In the genomic region with DNA sequence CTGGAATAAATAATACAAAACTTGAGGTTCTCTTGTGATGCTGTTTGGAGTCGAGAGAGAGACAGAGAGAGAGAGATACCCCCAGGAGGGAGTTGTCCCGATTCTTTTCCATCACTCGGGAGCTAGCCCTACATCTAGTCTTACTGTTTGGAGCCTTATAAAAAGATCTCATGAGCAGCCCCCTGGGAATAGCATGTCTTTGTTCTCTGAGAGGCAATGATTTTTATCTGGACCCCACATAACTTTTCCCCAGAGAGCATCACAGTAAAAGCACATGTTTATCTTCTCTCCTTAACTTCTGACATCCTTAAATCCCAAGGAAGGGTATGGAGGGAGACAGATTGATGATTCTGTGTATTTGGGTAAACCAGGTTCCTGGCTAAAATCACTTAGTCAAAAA, we compare ENCODE assay signal across 2 cellular contexts.
TF ChIP-seq lines count a peak whose summit lies in the region.

No MANE protein-coding gene starts in this region.

TF ChIP-seq in liver, 16 proteins besides CTCF, POLR2A, EP300 and RAD21:
- TF ChIP-seq HNF4G (IDR thresholded peaks at IDR 0.05) (no peak), SP1 (IDR thresholded peaks at IDR 0.05) (no peak), HNF4A (conservative IDR thresholded peaks at IDR 0.05) (no peak), FOXA1 (IDR thresholded peaks at IDR 0.05) (no peak), EGR1 (IDR thresholded peaks at IDR 0.05; ENCODE audit: low read depth in 2 of 2) (no peak), TAF1 (conservative IDR thresholded peaks at IDR 0.05) (no peak), JUND (IDR thresholded peaks at IDR 0.05) (no peak), RXRA (IDR thresholded peaks at IDR 0.05) (no peak), GABPA (IDR thresholded peaks at IDR 0.05 in 1 of 2, conservative IDR thresholded peaks at IDR 0.05 in 1 of 2) (no peak)
- TF ChIP-seq, protein P1, sequence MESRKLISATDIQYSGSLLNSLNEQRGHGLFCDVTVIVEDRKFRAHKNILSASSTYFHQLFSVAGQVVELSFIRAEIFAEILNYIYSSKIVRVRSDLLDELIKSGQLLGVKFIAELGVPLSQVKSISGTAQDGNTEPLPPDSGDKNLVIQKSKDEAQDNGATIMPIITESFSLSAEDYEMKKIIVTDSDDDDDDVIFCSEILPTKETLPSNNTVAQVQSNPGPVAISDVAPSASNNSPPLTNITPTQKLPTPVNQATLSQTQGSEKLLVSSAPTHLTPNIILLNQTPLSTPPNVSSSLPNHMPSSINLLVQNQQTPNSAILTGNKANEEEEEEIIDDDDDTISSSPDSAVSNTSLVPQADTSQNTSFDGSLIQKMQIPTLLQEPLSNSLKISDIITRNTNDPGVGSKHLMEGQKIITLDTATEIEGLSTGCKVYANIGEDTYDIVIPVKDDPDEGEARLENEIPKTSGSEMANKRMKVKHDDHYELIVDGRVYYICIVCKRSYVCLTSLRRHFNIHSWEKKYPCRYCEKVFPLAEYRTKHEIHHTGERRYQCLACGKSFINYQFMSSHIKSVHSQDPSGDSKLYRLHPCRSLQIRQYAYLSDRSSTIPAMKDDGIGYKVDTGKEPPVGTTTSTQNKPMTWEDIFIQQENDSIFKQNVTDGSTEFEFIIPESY (IDR thresholded peaks at IDR 0.05), result no peak
- TF ChIP-seq, protein P2, sequence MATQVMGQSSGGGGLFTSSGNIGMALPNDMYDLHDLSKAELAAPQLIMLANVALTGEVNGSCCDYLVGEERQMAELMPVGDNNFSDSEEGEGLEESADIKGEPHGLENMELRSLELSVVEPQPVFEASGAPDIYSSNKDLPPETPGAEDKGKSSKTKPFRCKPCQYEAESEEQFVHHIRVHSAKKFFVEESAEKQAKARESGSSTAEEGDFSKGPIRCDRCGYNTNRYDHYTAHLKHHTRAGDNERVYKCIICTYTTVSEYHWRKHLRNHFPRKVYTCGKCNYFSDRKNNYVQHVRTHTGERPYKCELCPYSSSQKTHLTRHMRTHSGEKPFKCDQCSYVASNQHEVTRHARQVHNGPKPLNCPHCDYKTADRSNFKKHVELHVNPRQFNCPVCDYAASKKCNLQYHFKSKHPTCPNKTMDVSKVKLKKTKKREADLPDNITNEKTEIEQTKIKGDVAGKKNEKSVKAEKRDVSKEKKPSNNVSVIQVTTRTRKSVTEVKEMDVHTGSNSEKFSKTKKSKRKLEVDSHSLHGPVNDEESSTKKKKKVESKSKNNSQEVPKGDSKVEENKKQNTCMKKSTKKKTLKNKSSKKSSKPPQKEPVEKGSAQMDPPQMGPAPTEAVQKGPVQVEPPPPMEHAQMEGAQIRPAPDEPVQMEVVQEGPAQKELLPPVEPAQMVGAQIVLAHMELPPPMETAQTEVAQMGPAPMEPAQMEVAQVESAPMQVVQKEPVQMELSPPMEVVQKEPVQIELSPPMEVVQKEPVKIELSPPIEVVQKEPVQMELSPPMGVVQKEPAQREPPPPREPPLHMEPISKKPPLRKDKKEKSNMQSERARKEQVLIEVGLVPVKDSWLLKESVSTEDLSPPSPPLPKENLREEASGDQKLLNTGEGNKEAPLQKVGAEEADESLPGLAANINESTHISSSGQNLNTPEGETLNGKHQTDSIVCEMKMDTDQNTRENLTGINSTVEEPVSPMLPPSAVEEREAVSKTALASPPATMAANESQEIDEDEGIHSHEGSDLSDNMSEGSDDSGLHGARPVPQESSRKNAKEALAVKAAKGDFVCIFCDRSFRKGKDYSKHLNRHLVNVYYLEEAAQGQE (IDR thresholded peaks at IDR 0.05), result no peak

TF ChIP-seq in GM12878, 131 proteins besides CTCF, POLR2A, EP300 and RAD21:
- TF ChIP-seq, protein P1 (IDR thresholded peaks at IDR 0.05), result no peak
- no peak for TF ChIP-seq CBX5 (IDR thresholded peaks at IDR 0.05; ENCODE audit: low read depth)
- TF ChIP-seq, protein P3, sequence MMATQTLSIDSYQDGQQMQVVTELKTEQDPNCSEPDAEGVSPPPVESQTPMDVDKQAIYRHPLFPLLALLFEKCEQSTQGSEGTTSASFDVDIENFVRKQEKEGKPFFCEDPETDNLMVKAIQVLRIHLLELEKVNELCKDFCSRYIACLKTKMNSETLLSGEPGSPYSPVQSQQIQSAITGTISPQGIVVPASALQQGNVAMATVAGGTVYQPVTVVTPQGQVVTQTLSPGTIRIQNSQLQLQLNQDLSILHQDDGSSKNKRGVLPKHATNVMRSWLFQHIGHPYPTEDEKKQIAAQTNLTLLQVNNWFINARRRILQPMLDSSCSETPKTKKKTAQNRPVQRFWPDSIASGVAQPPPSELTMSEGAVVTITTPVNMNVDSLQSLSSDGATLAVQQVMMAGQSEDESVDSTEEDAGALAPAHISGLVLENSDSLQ (IDR thresholded peaks at IDR 0.05), result no peak
- no peak for TF ChIP-seq SRF (IDR thresholded peaks at IDR 0.05; ENCODE audit: low read depth in 2 of 2, low read length in 2 of 2)
- TF ChIP-seq TCF12 (IDR thresholded peaks at IDR 0.05; ENCODE audit: low read depth, low read length), result no peak
- TF ChIP-seq WRNIP1 (IDR thresholded peaks at IDR 0.05; ENCODE audit: borderline replicate concordance, low read depth, low read length), result 0 out of 2 replicates have a peak, but pooled peaks have one; percentile 10
- TF ChIP-seq MXI1 (IDR thresholded peaks at IDR 0.05; ENCODE audit: low read depth, low read length), result no peak
- no peak for TF ChIP-seq RUNX3 (IDR thresholded peaks at IDR 0.05; ENCODE audit: low read length)
- peak; percentile 85 for TF ChIP-seq MEF2B (IDR thresholded peaks at IDR 0.05; ENCODE audit: partially characterized antibody, poor library complexity, severe bottlenecking)
- no peak for TF ChIP-seq STAT1 (conservative IDR thresholded peaks at IDR 0.05)
- no peak for TF ChIP-seq NRF1 (conservative IDR thresholded peaks at IDR 0.05; ENCODE audit: low read depth, low read length)
- TF ChIP-seq EED (IDR thresholded peaks at IDR 0.05; ENCODE audit: low read depth), result no peak
- TF ChIP-seq TAF1 (IDR thresholded peaks at IDR 0.05; ENCODE audit: borderline replicate concordance, low read depth, low read length), result no peak
